30 cellular contexts compared by ENCODE assay signal in the genomic region with DNA sequence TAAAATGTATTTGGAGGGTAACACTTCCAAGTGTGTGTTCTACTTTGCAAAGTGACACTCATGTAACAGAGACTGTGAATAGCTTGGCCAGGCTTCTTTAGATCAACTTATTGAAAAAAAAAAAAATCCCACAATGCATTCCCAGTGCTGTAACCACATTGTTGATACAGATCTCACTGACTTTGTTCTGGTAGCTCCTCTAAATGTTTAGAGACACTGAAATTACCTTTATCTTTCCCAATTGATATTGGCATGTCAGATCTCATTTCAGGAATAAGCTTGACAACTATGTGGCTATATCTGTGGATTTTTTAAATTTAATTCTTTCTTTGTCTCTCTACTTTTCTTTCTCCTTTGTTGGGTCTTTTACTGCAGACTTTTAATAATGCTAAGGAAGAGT.
"Had no signal": no experiment of that assay in that cellular context is flagged by ENCODE, and none has a peak within 500 bp of the region (broad histone marks: within the 10 kb centered on the region; RNA-seq: fewer than 3 reads in every experiment).

No MANE protein-coding gene starts in this region.

- H3K27ac ChIP-seq: adrenal gland, ascending aorta, body of pancreas, brain microvascular endothelial cell, breast epithelium, cardiac muscle cell had no signal

- ATAC-seq: activated naive CD4-positive, alpha-beta T cell treated with anti-CD3 and anti-CD28 coated beads, Interleukin-2, amount 50 U/mL, for 72 hours; activated naive CD8-positive, alpha-beta T cell treated with anti-CD3 and anti-CD28 coated beads, Interleukin-2, amount 50 U/mL, for 24 hours; activated T-cell treated with anti-CD3 and anti-CD28 coated beads, Interleukin-2, amount 50 U/mL, for 4 hours; activated T-cell treated with anti-CD3 and anti-CD28 coated beads, Interleukin-2, amount 50 U/mL, for 72 hours; activated T-helper 17 cell treated with anti-CD3 and anti-CD28 coated beads, Interleukin-2, amount 50 U/mL, for 72 hours; body of pancreas had no signal

- H3K4me1 ChIP-seq: adrenal gland, ascending aorta, body of pancreas, breast epithelium had no signal

- H3K27me3 ChIP-seq: adrenal gland, ascending aorta, body of pancreas, brain microvascular endothelial cell, breast epithelium, cardiac muscle cell had no signal

- H3K9me3 ChIP-seq: adrenal gland, ascending aorta, body of pancreas, breast epithelium had no signal

- DNase-seq: activated effector memory CD4-positive, alpha-beta T cell treated with anti-CD3 and anti-CD28 coated beads, Interleukin-2, amount 50 U/mL, for 16 hours; activated effector memory CD4-positive, alpha-beta T cell treated with Interleukin-2 at 50 U/mL for 16 hours; activated gamma-delta T cell; activated gamma-delta T cell treated with Interleukin-2 at 50 U/mL for 16 hours; activated naive CD4-positive, alpha-beta T cell; activated naive CD4-positive, alpha-beta T cell treated with anti-CD3 and anti-CD28 coated beads for 36 hours; activated naive CD4-positive, alpha-beta T cell treated with anti-CD3 and anti-CD28 coated beads, Interleukin-2, amount 10 ng/mL, durations not matched to agents 7 days and 5 days; activated naive CD4-positive, alpha-beta T cell treated with anti-CD3 and anti-CD28 coated beads, Interleukin-2, amount 50 U/mL, for 16 hours; activated naive CD4-positive, alpha-beta T cell treated with Interleukin-2 at 50 U/mL for 16 hours; activated naive CD8-positive, alpha-beta T cell treated with anti-CD3 and anti-CD28 coated beads for 36 hours; activated naive CD8-positive, alpha-beta T cell treated with anti-CD3 and anti-CD28 coated beads, Interleukin-2, amount 10 ng/mL, durations not matched to agents 7 days and 5 days; activated naive CD8-positive, alpha-beta T cell treated with anti-CD3 and anti-CD28 coated beads, Interleukin-2, amount 50 U/mL, for 24 hours; activated T-cell treated with anti-CD3 and anti-CD28 coated beads, Interleukin-2, amount 50 U/mL, for 4 hours; activated T-cell treated with anti-CD3 and anti-CD28 coated beads, Interleukin-2, amount 50 U/mL, for 48 hours; activated T-cell treated with anti-CD3 and anti-CD28 coated beads, Interleukin-2, amount 50 U/mL, for 72 hours; adrenal gland; amniotic stem cell; amygdala; anterior cingulate cortex; aorta; body of pancreas; brain microvascular endothelial cell; caudate nucleus; central memory CD4-positive, alpha-beta T cell; cerebellar nuclear complex had no signal

- H3K36me3 ChIP-seq: adrenal gland, ascending aorta, brain microvascular endothelial cell, breast epithelium, cardiac muscle cell had no signal

- H3K4me3 ChIP-seq: adrenal gland, ascending aorta, body of pancreas, breast epithelium, cardiac muscle cell had no signal
